In genomic region chrX:136130931-136131843, GRCh38 we compare ENCODE assay signal across 8 cellular contexts. TPM values are rescaled to one million over a fixed set of nuclear protein-coding genes. Genes with fewer than 3 reads are reported as not detected.
DNase-seq lines count a peak whose midpoint lies in the region; ATAC-seq and TF ChIP-seq lines count a peak whose summit lies in the region.

No MANE protein-coding gene starts in this region.

- ATAC-seq in SK-N-SH treated with all-trans-retinoic acid at 6 μM for 48 hours (peak; percentile 88), HG03159 (IDR thresholded peaks at IDR 0.05; ENCODE audit: unreplicated experiment) (no peak)

- H3K9me3 ChIP-seq in esophagus (ENCODE audit: control insufficient read depth in 2 of 2, insufficient read depth in 1 of 2, low read depth in 1 of 2, low read length in 1 of 2), result no peaks in the 10 kb centered on the region

- H3K4me3 ChIP-seq in esophagus (ENCODE audit: low read depth in 1 of 2, low read length in 2 of 2), result no peak overlapping the region

- peak overlapping the region; percentile 31 for H3K27ac ChIP-seq in esophagus (ENCODE audit: low read depth in 2 of 2, low read length in 1 of 2)
- no peak overlapping the region for H3K27ac ChIP-seq in substantia nigra (ENCODE audit: low read depth, low read length, poor library complexity, severe bottlenecking)

- 71 to 76% methylated on average over 6 of the region's 6 CpGs for WGBS in esophagus, 2 donors

- no peaks in the 10 kb centered on the region for H3K36me3 ChIP-seq in esophagus (ENCODE audit: control insufficient read depth in 2 of 2, insufficient read depth in 2 of 2, low read length in 1 of 2)

- H3K4me1 ChIP-seq in esophagus (ENCODE audit: control insufficient read depth in 2 of 2, insufficient read depth in 2 of 2, low read length in 1 of 2), result no peaks in the 10 kb centered on the region

- DNase-seq in activated naive CD4-positive, alpha-beta T cell treated with Interleukin-2 at 50 U/mL for 16 hours, result peak; percentile 11
- DNase-seq in activated naive CD4-positive, alpha-beta T cell (lab: John Stamatoyannopoulos, UW), result no peak
- peak; percentile 54 for DNase-seq in stromal cell of bone marrow (ENCODE audit: low read depth)
- no peak for DNase-seq in NCI-H1092 treated with DMSO at 0.1 percent for 48 hours (lab: John Stamatoyannopoulos, UW)
- no peak for DNase-seq in substantia nigra (lab: John Stamatoyannopoulos, UW)

- no peaks in the 10 kb centered on the region for H3K27me3 ChIP-seq in esophagus (ENCODE audit: control insufficient read depth in 1 of 2, insufficient read depth in 2 of 2, low read length in 2 of 2)

TF ChIP-seq in SK-N-SH treated with all-trans-retinoic acid at 6 μM for 48 hours, 23 proteins besides CTCF, POLR2A, EP300 and RAD21:
- TF ChIP-seq ESRRG (CRISPR knock-in tag; IDR thresholded peaks at IDR 0.05) (no peak), ISL1 (CRISPR knock-in tag; IDR thresholded peaks at IDR 0.05) (peak; percentile 53)

RNA-seq across cellular contexts. Expression of gene FHL1, which starts 16.1 kb away (rescaled TPM):
- 100 to 1,000 TPM in 1 of 2 donors, 10 to 100 TPM in 1; 70.7 to 127 TPM for polyA plus RNA-seq in esophagus

Comparison
In these comparisons a context has a peak if more than half of its experiments do, and no peak if none do; other contexts are left out.
1. DNase-seq: peak in activated naive CD4-positive, alpha-beta T cell treated with Interleukin-2 at 50 U/mL for 16 hours (single experiment) and stromal cell of bone marrow (single experiment); none in activated naive CD4-positive, alpha-beta T cell (0 of 4), NCI-H1092 treated with DMSO at 0.1 percent for 48 hours (single experiment) and substantia nigra (0 of 49).